ENCODE assay signal across 17 cellular contexts in genomic region chr12:16075887-16076286, GRCh38.
"Had no signal": no experiment of that assay in that cellular context is flagged by ENCODE, and none has a peak within 500 bp of the region (broad histone marks: within the 10 kb centered on the region; RNA-seq: fewer than 3 reads in every experiment).

No MANE protein-coding gene starts in this region.

- DNase-seq: cortex of kidney; dorsolateral prefrontal cortex; effector CD4-positive, alpha-beta T cell; effector CD8-positive, alpha-beta T cell; effector memory CD4-positive, alpha-beta T cell; effector memory CD8-positive, alpha-beta T cell; esophagus squamous epithelium; gastrocnemius medialis; glutamatergic neuron; heart left ventricle; heart right ventricle had no signal

- H3K27ac ChIP-seq: colonic mucosa, coronary artery, dorsolateral prefrontal cortex, epithelial cell of prostate, esophagus muscularis mucosa, esophagus squamous epithelium, foreskin keratinocyte, gastrocnemius medialis, gastroesophageal sphincter, heart left ventricle, heart right ventricle had no signal

- H3K9me3 ChIP-seq: colonic mucosa, esophagus muscularis mucosa, esophagus squamous epithelium, gastrocnemius medialis, gastroesophageal sphincter, heart left ventricle, heart right ventricle had no signal

- H3K27me3 ChIP-seq: colonic mucosa, esophagus muscularis mucosa, esophagus squamous epithelium, gastrocnemius medialis, gastroesophageal sphincter, heart left ventricle had no signal

- H3K4me3 ChIP-seq: colonic mucosa, coronary artery, dorsolateral prefrontal cortex, esophagus muscularis mucosa, esophagus squamous epithelium, gastrocnemius medialis, gastroesophageal sphincter, heart left ventricle, heart right ventricle had no signal

- H3K36me3 ChIP-seq: colonic mucosa, esophagus muscularis mucosa, esophagus squamous epithelium, gastrocnemius medialis, gastroesophageal sphincter, heart left ventricle, heart right ventricle had no signal
